In the genomic region with DNA sequence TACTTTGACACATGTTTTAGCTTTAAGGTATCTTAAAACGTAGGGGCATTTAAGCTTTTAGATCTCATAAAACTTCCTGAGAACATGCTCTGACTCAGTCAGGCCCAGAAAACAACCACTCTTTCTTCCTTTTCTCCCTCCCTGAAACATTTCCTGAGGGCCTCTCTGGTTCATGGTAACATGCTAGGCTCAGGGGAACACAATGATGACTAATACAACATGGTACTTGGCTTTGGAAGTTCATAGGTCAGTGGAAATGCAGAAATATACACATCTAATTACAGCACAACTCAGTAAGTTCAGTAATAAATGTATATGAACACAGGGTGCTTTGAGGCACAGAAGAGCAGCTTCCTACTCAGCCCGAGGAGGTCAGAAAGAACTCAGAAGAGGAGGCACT, we compare ENCODE assay signal across 16 cellular contexts.
A peak's percentile ranks its signal among the peaks of the same experiment; 100 is the strongest.
DNase-seq lines count a peak whose midpoint lies in the region; ATAC-seq, FAIRE-seq and TF ChIP-seq lines count a peak whose summit lies in the region.
"Had no signal": no experiment of that assay in that cellular context is flagged by ENCODE, and none has a peak within 500 bp of the region (broad histone marks: within the 10 kb centered on the region; RNA-seq: fewer than 3 reads in every experiment).

No MANE protein-coding gene starts in this region.

- no peak overlapping the region for H3K9ac ChIP-seq in HUES64 (ENCODE audit: low read depth, low read length)

- H3K9me3 ChIP-seq in HUES64 (ENCODE audit: insufficient read depth, low read depth, low read length) (no peaks in the 10 kb centered on the region), mesodermal cell (ENCODE audit: control insufficient read depth, low read length) (no peaks in the 10 kb centered on the region), stomach (no peaks in the 10 kb centered on the region)
- H3K9me3 ChIP-seq: BE2C had no signal

- TF ChIP-seq POLR2A in stomach (IDR thresholded peaks at IDR 0.05) = no peak

- intact Hi-C loops in stomach (cut with DNase I; ENCODE audit: low total_unique reads) (no loop called here), left ventricle myocardium superior (cut with micrococcal nuclease) (no loop called here)

- no peak for FAIRE-seq in bronchial epithelial cell (lab: Jason Lieb, UNC)
- FAIRE-seq: D721Med, H54 had no signal

- H3K4me1 ChIP-seq in HUES64 (ENCODE audit: insufficient read depth, low read length) (peaks cover 30% of the 10 kb centered on the region), mesodermal cell (ENCODE audit: control insufficient read depth, insufficient read depth, low read length, poor library complexity, severe bottlenecking) (no peaks in the 10 kb centered on the region), stomach (no peaks in the 10 kb centered on the region)
- H3K4me1 ChIP-seq: BE2C had no signal

- no peak for TF ChIP-seq EP300 in stomach (IDR thresholded peaks at IDR 0.05)

- WGBS in HUES64 = 92% methylated on average over 2 of the region's 2 CpGs
- 91 to 100% methylated on average over 2 of the region's 2 CpGs for WGBS in mesodermal cell (ENCODE audit: insufficient coverage in 2 of 2), 2 experiments
- WGBS in stomach, 5 donors = 36 to 63% (median 58%) methylated on average over 2 of the region's 2 CpGs

- no peaks in the 10 kb centered on the region for H3K36me3 ChIP-seq in HUES64 (ENCODE audit: insufficient read depth, low read length)
- no peaks in the 10 kb centered on the region for H3K36me3 ChIP-seq in bronchial epithelial cell (ENCODE audit: control insufficient read depth, insufficient read depth, low read length)
- no peaks in the 10 kb centered on the region for H3K36me3 ChIP-seq in mesodermal cell (ENCODE audit: control insufficient read depth, insufficient read depth, low read length)
- H3K36me3 ChIP-seq in stomach = no peaks in the 10 kb centered on the region
- H3K36me3 ChIP-seq: BE2C had no signal

- TF ChIP-seq CTCF in bronchial epithelial cell (IDR thresholded peaks at IDR 0.05; ENCODE audit: insufficient read depth, low read length, severe bottlenecking) (no peak), stomach (IDR thresholded peaks at IDR 0.05) (no peak)

- H3K27me3 ChIP-seq in HUES64 (ENCODE audit: insufficient read depth, low read length) (no peaks in the 10 kb centered on the region), bronchial epithelial cell (ENCODE audit: control insufficient read depth, insufficient read depth, low read length) (no peaks in the 10 kb centered on the region), stomach (no peaks in the 10 kb centered on the region)
- H3K27me3 ChIP-seq: BE2C had no signal

- DNase-seq in bronchial epithelial cell (ENCODE audit: low read depth) (peak; percentile 0), stomach (no peak), inferior parietal cortex (ENCODE audit: extremely low spot score) (no peak), left ventricle myocardium superior (no peak)
- DNase-seq: BE2C; CD8-positive, alpha-beta T cell; DND-41; GDM1; NCI-H187 had no signal

- ATAC-seq in GM18867 (IDR thresholded peaks at IDR 0.05; ENCODE audit: unreplicated experiment) (no peak), left ventricle myocardium superior (no peak)
- ATAC-seq: CD8-positive, alpha-beta T cell had no signal

- H3K4me3 ChIP-seq in HUES64 (ENCODE audit: low read length) (no peak overlapping the region), bronchial epithelial cell (ENCODE audit: low read depth, low read length) (no peak overlapping the region), mesodermal cell (ENCODE audit: extremely low read depth, insufficient read depth, low read length, poor library complexity, severe bottlenecking) (no peak overlapping the region), stomach (no peak overlapping the region)

- 0 out of 2 replicates have a peak overlapping the region, but pooled peaks have one; percentile 20 for H3K27ac ChIP-seq in HUES64 (ENCODE audit: low read depth, low read length)
- H3K27ac ChIP-seq in mesodermal cell (ENCODE audit: low read depth, low read length, severe bottlenecking) = peak overlapping the region; percentile 39
- H3K27ac ChIP-seq in stomach = no peak overlapping the region
- H3K27ac ChIP-seq: HL-60, RWPE1 had no signal

Comparison
In these comparisons a context has a peak if more than half of its experiments do, and no peak if none do; other contexts are left out.
1. H3K27ac ChIP-seq: peak in HUES64 (single experiment) and mesodermal cell (single experiment); none in stomach (0 of 5).